Comparison of ENCODE assay signal across 1 cellular context in genomic region chr1:114780344-114781226, GRCh38.
TF ChIP-seq lines count a peak whose summit lies in the region.

Gene SIKE1 (minus strand): TSS chr1:114780685. CDS start chr1:114780607, 78 bp downstream.

TF ChIP-seq in HepG2, 621 proteins besides CTCF, POLR2A, EP300 and RAD21 (continued from another document and continues in another):
- TF ChIP-seq, protein P1, sequence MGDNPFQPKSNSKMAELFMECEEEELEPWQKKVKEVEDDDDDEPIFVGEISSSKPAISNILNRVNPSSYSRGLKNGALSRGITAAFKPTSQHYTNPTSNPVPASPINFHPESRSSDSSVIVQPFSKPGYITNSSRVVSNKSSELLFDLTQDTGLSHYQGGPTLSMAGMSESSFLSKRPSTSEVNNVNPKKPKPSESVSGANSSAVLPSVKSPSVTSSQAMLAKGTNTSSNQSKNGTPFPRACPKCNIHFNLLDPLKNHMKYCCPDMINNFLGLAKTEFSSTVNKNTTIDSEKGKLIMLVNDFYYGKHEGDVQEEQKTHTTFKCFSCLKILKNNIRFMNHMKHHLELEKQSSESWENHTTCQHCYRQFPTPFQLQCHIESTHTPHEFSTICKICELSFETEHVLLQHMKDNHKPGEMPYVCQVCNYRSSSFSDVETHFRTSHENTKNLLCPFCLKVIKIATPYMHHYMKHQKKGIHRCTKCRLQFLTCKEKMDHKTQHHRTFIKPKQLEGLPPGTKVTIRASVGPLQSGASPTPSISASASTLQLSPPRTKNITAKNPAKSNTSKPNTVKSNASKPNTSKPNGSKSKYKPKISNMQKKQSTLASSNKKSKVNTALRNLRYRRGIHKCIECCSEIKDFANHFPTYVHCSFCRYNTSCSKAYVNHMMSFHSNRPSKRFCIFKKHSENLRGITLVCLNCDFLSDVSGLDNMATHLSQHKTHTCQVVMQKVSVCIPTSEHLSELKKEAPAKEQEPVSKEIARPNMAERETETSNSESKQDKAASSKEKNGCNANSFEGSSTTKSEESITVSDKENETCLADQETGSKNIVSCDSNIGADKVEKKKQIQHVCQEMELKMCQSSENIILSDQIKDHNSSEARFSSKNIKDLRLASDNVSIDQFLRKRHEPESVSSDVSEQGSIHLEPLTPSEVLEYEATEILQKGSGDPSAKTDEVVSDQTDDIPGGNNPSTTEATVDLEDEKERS (CRISPR knock-in tag; IDR thresholded peaks at IDR 0.05): no peak
- TF ChIP-seq ZNF781 (CRISPR knock-in tag; IDR thresholded peaks at IDR 0.05; ENCODE audit: borderline replicate concordance, not compliant biosample characterization): peak; percentile 38
- TF ChIP-seq AFF4 (CRISPR knock-in tag; IDR thresholded peaks at IDR 0.05): no peak
- TF ChIP-seq ZNF451 (CRISPR knock-in tag; IDR thresholded peaks at IDR 0.05): peak; percentile 75; the same call in 1 of the 2 replicates
- TF ChIP-seq, protein P2, sequence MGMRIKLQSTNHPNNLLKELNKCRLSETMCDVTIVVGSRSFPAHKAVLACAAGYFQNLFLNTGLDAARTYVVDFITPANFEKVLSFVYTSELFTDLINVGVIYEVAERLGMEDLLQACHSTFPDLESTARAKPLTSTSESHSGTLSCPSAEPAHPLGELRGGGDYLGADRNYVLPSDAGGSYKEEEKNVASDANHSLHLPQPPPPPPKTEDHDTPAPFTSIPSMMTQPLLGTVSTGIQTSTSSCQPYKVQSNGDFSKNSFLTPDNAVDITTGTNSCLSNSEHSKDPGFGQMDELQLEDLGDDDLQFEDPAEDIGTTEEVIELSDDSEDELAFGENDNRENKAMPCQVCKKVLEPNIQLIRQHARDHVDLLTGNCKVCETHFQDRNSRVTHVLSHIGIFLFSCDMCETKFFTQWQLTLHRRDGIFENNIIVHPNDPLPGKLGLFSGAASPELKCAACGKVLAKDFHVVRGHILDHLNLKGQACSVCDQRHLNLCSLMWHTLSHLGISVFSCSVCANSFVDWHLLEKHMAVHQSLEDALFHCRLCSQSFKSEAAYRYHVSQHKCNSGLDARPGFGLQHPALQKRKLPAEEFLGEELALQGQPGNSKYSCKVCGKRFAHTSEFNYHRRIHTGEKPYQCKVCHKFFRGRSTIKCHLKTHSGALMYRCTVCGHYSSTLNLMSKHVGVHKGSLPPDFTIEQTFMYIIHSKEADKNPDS (CRISPR knock-in tag; IDR thresholded peaks at IDR 0.05): no peak
- TF ChIP-seq, protein P3, sequence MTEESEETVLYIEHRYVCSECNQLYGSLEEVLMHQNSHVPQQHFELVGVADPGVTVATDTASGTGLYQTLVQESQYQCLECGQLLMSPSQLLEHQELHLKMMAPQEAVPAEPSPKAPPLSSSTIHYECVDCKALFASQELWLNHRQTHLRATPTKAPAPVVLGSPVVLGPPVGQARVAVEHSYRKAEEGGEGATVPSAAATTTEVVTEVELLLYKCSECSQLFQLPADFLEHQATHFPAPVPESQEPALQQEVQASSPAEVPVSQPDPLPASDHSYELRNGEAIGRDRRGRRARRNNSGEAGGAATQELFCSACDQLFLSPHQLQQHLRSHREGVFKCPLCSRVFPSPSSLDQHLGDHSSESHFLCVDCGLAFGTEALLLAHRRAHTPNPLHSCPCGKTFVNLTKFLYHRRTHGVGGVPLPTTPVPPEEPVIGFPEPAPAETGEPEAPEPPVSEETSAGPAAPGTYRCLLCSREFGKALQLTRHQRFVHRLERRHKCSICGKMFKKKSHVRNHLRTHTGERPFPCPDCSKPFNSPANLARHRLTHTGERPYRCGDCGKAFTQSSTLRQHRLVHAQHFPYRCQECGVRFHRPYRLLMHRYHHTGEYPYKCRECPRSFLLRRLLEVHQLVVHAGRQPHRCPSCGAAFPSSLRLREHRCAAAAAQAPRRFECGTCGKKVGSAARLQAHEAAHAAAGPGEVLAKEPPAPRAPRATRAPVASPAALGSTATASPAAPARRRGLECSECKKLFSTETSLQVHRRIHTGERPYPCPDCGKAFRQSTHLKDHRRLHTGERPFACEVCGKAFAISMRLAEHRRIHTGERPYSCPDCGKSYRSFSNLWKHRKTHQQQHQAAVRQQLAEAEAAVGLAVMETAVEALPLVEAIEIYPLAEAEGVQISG (CRISPR knock-in tag; IDR thresholded peaks at IDR 0.05): peak; percentile 94
- peak; percentile 68; the same call in 1 of the 2 replicates for TF ChIP-seq TGIF2 (CRISPR knock-in tag; IDR thresholded peaks at IDR 0.05)
- TF ChIP-seq EZH2 (conservative IDR thresholded peaks at IDR 0.05; ENCODE audit: low read depth, low read length): no peak
- no peak for TF ChIP-seq THYN1 (CRISPR knock-in tag; IDR thresholded peaks at IDR 0.05; ENCODE audit: borderline replicate concordance, low read depth)
- peak; percentile 86 for TF ChIP-seq KDM2A (CRISPR knock-in tag; IDR thresholded peaks at IDR 0.05; ENCODE audit: borderline replicate concordance, low read depth)
- TF ChIP-seq SRSF1 (optimal IDR thresholded peaks at IDR 0.05; ENCODE audit: low read depth, low read length): peak; percentile 85
- TF ChIP-seq ZSCAN9 (CRISPR knock-in tag; IDR thresholded peaks at IDR 0.05; ENCODE audit: borderline replicate concordance): peak; percentile 80; the same call in 1 of the 2 replicates
- TF ChIP-seq POGZ (CRISPR knock-in tag; IDR thresholded peaks at IDR 0.05): peak; percentile 97
- no peak for TF ChIP-seq SNAPC4 (CRISPR knock-in tag; IDR thresholded peaks at IDR 0.05)
- TF ChIP-seq TBL1XR1 (IDR thresholded peaks at IDR 0.05; ENCODE audit: borderline replicate concordance, low read length, partially characterized antibody): no peak
- TF ChIP-seq RXRA (CRISPR knock-in tag; IDR thresholded peaks at IDR 0.05): peak; percentile 85
- TF ChIP-seq PHF21A (CRISPR knock-in tag; IDR thresholded peaks at IDR 0.05): peak; percentile 58; the same call in 1 of the 2 replicates
- TF ChIP-seq MAFF (IDR thresholded peaks at IDR 0.05; ENCODE audit: low read depth, low read length): peak; percentile 6; the same call in 1 of the 2 replicates
- TF ChIP-seq LCORL (IDR thresholded peaks at IDR 0.05): no peak
- TF ChIP-seq LCORL (CRISPR knock-in tag; IDR thresholded peaks at IDR 0.05): peak; percentile 55; the same call in 1 of the 2 replicates
- TF ChIP-seq NFKB2 (CRISPR knock-in tag; IDR thresholded peaks at IDR 0.05; ENCODE audit: borderline replicate concordance): peak; percentile 62; the same call in 1 of the 2 replicates
- TF ChIP-seq, protein P4, sequence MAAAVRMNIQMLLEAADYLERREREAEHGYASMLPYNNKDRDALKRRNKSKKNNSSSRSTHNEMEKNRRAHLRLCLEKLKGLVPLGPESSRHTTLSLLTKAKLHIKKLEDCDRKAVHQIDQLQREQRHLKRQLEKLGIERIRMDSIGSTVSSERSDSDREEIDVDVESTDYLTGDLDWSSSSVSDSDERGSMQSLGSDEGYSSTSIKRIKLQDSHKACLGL (CRISPR knock-in tag; IDR thresholded peaks at IDR 0.05): peak; percentile 52; the same call in 1 of the 2 replicates
- no peak for TF ChIP-seq SIN3B (IDR thresholded peaks at IDR 0.05; ENCODE audit: low read length)
- TF ChIP-seq ZNF569 (CRISPR knock-in tag; IDR thresholded peaks at IDR 0.05; ENCODE audit: borderline replicate concordance): no peak
- no peak for TF ChIP-seq PRDM4 (CRISPR knock-in tag; IDR thresholded peaks at IDR 0.05; ENCODE audit: borderline replicate concordance)
- peak; percentile 67; the same call in 1 of the 2 replicates for TF ChIP-seq MTERF4 (CRISPR knock-in tag; IDR thresholded peaks at IDR 0.05)
- no peak for TF ChIP-seq RAD51 (IDR thresholded peaks at IDR 0.05; ENCODE audit: borderline replicate concordance)
- no peak for TF ChIP-seq REXO4 (CRISPR knock-in tag; IDR thresholded peaks at IDR 0.05; ENCODE audit: borderline replicate concordance)
- peak; percentile 55; the same call in 1 of the 2 replicates for TF ChIP-seq ATF5 (CRISPR knock-in tag; IDR thresholded peaks at IDR 0.05; ENCODE audit: low read depth)
- peak; percentile 77; the same call in 1 of the 2 replicates for TF ChIP-seq FOXC1 (CRISPR knock-in tag; IDR thresholded peaks at IDR 0.05; ENCODE audit: borderline replicate concordance)
